ENCODE assay signal across 33 cellular contexts in genomic region chr10:68288680-68289079, GRCh38. TPM values are rescaled to one million over a fixed set of nuclear protein-coding genes. Genes with fewer than 3 reads are reported as not detected.
"Had no signal": no experiment of that assay in that cellular context is flagged by ENCODE, and none has a peak within 500 bp of the region (broad histone marks: within the 10 kb centered on the region; RNA-seq: fewer than 3 reads in every experiment).

No MANE protein-coding gene starts in this region.

- FAIRE-seq: astrocyte, colon, TTC549 had no signal

- H3K27ac ChIP-seq: esophagus muscularis mucosa, foreskin keratinocyte, gastrocnemius medialis, heart left ventricle, VCaP had no signal

- H3K4me1 Mint-ChIP-seq: activated CD4-positive, alpha-beta memory T cell treated with anti-CD3 and anti-CD28 coated beads, Interleukin-2, amount 10 ng/mL, durations not matched to agents 7 days and 5 days; activated CD4-positive, alpha-beta T cell treated with anti-CD3 and anti-CD28 coated beads, Interleukin-2, amount 10 ng/mL, durations not matched to agents 7 days and 5 days; activated T-helper 17 cell treated with anti-CD3 and anti-CD28 coated beads, Interleukin-2, amount 50 U/mL, for 72 hours; WTC11 had no signal

- ATAC-seq: activated T-cell treated with anti-CD3 and anti-CD28 coated beads, Interleukin-2, amount 50 U/mL, for 4 hours; activated T-helper 17 cell treated with anti-CD3 and anti-CD28 coated beads, Interleukin-2, amount 50 U/mL, for 72 hours; effector memory CD8-positive, alpha-beta T cell; foreskin keratinocyte; gastrocnemius medialis; heart left ventricle; WTC11 had no signal

- H3K36me3 Mint-ChIP-seq: WTC11 had no signal

- H3K9me3 Mint-ChIP-seq: activated CD4-positive, alpha-beta memory T cell treated with anti-CD3 and anti-CD28 coated beads, Interleukin-2, amount 10 ng/mL, durations not matched to agents 7 days and 5 days; activated CD4-positive, alpha-beta T cell treated with anti-CD3 and anti-CD28 coated beads, Interleukin-2, amount 10 ng/mL, durations not matched to agents 7 days and 5 days; activated T-cell treated with anti-CD3 and anti-CD28 coated beads, Interleukin-2, amount 50 U/mL, for 4 hours; activated T-helper 17 cell treated with anti-CD3 and anti-CD28 coated beads, Interleukin-2, amount 50 U/mL, for 72 hours; effector memory CD8-positive, alpha-beta T cell; WTC11 had no signal

- H3K4me3 ChIP-seq: esophagus muscularis mucosa, gastrocnemius medialis, heart left ventricle had no signal

- H3K9me3 ChIP-seq: esophagus muscularis mucosa, gastrocnemius medialis, heart left ventricle had no signal

- H3K27ac Mint-ChIP-seq: activated CD4-positive, alpha-beta memory T cell treated with anti-CD3 and anti-CD28 coated beads, Interleukin-2, amount 10 ng/mL, durations not matched to agents 7 days and 5 days; activated CD4-positive, alpha-beta T cell treated with anti-CD3 and anti-CD28 coated beads, Interleukin-2, amount 10 ng/mL, durations not matched to agents 7 days and 5 days; activated naive CD8-positive, alpha-beta T cell; activated T-helper 17 cell treated with anti-CD3 and anti-CD28 coated beads, Interleukin-2, amount 50 U/mL, for 72 hours; effector memory CD8-positive, alpha-beta T cell; WTC11 had no signal

- H3K27me3 ChIP-seq: esophagus muscularis mucosa, foreskin keratinocyte, gastrocnemius medialis, heart left ventricle had no signal

- H3K4me1 ChIP-seq: esophagus muscularis mucosa, foreskin keratinocyte, gastrocnemius medialis, heart left ventricle had no signal

- DNase-seq: activated CD4-positive, alpha-beta memory T cell treated with anti-CD3 and anti-CD28 coated beads, Interleukin-2, amount 10 ng/mL, durations not matched to agents 7 days and 5 days; activated CD4-positive, alpha-beta T cell treated with anti-CD3 and anti-CD28 coated beads for 1 hour; activated CD4-positive, alpha-beta T cell treated with anti-CD3 and anti-CD28 coated beads for 4 hours; activated CD4-positive, alpha-beta T cell treated with anti-CD3 and anti-CD28 coated beads, Interleukin-2, amount 10 ng/mL, durations not matched to agents 7 days and 5 days; activated CD4-positive, alpha-beta T cell treated with anti-CD3 and anti-CD28 coated beads, Interleukin-2, amount 50 U/mL, for 4 hours; activated effector memory CD4-positive, alpha-beta T cell treated with Interleukin-2 at 50 U/mL for 16 hours; activated gamma-delta T cell treated with Interleukin-2 at 50 U/mL for 16 hours; activated naive CD4-positive, alpha-beta T cell treated with anti-CD3 and anti-CD28 coated beads, Interleukin-2, amount 50 U/mL, for 16 hours; activated naive CD4-positive, alpha-beta T cell treated with Interleukin-2 at 50 U/mL for 16 hours; activated T-cell treated with anti-CD3 and anti-CD28 coated beads, Interleukin-2, amount 50 U/mL, for 4 hours; amniotic stem cell; anterior cingulate cortex; caudate nucleus; cortex of kidney; dermis blood vessel endothelial cell; effector CD4-positive, alpha-beta T cell; effector memory CD8-positive, alpha-beta T cell; erythroblast; foreskin keratinocyte; gastrocnemius medialis; glutamatergic neuron; heart left ventricle; T-helper 2 cell had no signal

- H3K36me3 ChIP-seq: gastrocnemius medialis, heart left ventricle had no signal

- H3K4me3 Mint-ChIP-seq: activated CD4-positive, alpha-beta memory T cell treated with anti-CD3 and anti-CD28 coated beads, Interleukin-2, amount 10 ng/mL, durations not matched to agents 7 days and 5 days; activated CD4-positive, alpha-beta T cell treated with anti-CD3 and anti-CD28 coated beads, Interleukin-2, amount 10 ng/mL, durations not matched to agents 7 days and 5 days; activated naive CD8-positive, alpha-beta T cell; activated T-cell treated with anti-CD3 and anti-CD28 coated beads, Interleukin-2, amount 50 U/mL, for 4 hours; activated T-helper 17 cell treated with anti-CD3 and anti-CD28 coated beads, Interleukin-2, amount 50 U/mL, for 72 hours; effector memory CD8-positive, alpha-beta T cell; WTC11 had no signal

- H3K27me3 Mint-ChIP-seq: activated CD4-positive, alpha-beta memory T cell treated with anti-CD3 and anti-CD28 coated beads, Interleukin-2, amount 10 ng/mL, durations not matched to agents 7 days and 5 days; activated CD4-positive, alpha-beta T cell treated with anti-CD3 and anti-CD28 coated beads, Interleukin-2, amount 10 ng/mL, durations not matched to agents 7 days and 5 days; activated naive CD8-positive, alpha-beta T cell; activated T-helper 17 cell treated with anti-CD3 and anti-CD28 coated beads, Interleukin-2, amount 50 U/mL, for 72 hours; effector memory CD8-positive, alpha-beta T cell had no signal

RNA-seq across cellular contexts. Expression of gene ATOH7, which starts 56.8 kb away (rescaled TPM):
- total RNA-seq: activated CD4-positive, alpha-beta memory T cell treated with anti-CD3 and anti-CD28 coated beads, Interleukin-2, amount 10 ng/mL, durations not matched to agents 7 days and 5 days; activated CD4-positive, alpha-beta T cell treated with anti-CD3 and anti-CD28 coated beads, Interleukin-2, amount 10 ng/mL, durations not matched to agents 7 days and 5 days; activated T-cell treated with anti-CD3 and anti-CD28 coated beads, Interleukin-2, amount 50 U/mL, for 4 hours; activated T-helper 17 cell treated with anti-CD3 and anti-CD28 coated beads, Interleukin-2, amount 50 U/mL, for 72 hours; astrocyte; chondrocyte; dermis blood vessel endothelial cell; esophagus muscularis mucosa; gastrocnemius medialis; T-helper 1 cell treated with Interleukin-12 subunit alpha and Interleukin-12 subunit beta and Interleukin-4 antibody, amounts not matched to agents 30 ng/mL and 1 ng/mL, for 36 hours had no signal
- polyA plus RNA-seq: foreskin keratinocyte, heart left ventricle had no signal
